ENCODE assay signal across 23 cellular contexts in genomic region chr18:46311491-46311890, GRCh38.
DNase-seq lines count a peak whose midpoint lies in the region; ATAC-seq and TF ChIP-seq lines count a peak whose summit lies in the region.
"Had no signal": no experiment of that assay in that cellular context is flagged by ENCODE, and none has a peak within 500 bp of the region (broad histone marks: within the 10 kb centered on the region; RNA-seq: fewer than 3 reads in every experiment).

No MANE protein-coding gene starts in this region.

- ATAC-seq in stimulated activated memory B cell treated with anti-CD40 and anti-IgM and Interleukin-4, amounts not matched to agents 10 μg/mL and 1 μg/mL and 100 μg/mL, for 72 hours: peak; percentile 10
- no peak for ATAC-seq in GM18873 (IDR thresholded peaks at IDR 0.05; ENCODE audit: low FRiP score, unreplicated experiment)
- ATAC-seq: A549, HCT116 had no signal

- TF ChIP-seq CTCF in HEK293 (tag by site-specific recombination; IDR thresholded peaks at IDR 0.05) (no peak), endodermal cell (conservative IDR thresholded peaks at IDR 0.05) (no peak)

- no peaks in the 10 kb centered on the region for H3K4me1 ChIP-seq in HEK293 (ENCODE audit: control insufficient read depth, insufficient read depth, low read length)
- H3K4me1 ChIP-seq in endodermal cell (ENCODE audit: control insufficient read depth, insufficient read depth, low read length): no peaks in the 10 kb centered on the region
- H3K4me1 ChIP-seq: A549, BE2C had no signal

- CTCF ChIA-PET in HEK293 (lab: Yijun Ruan, JAX): interaction anchor here (0.6 kb wide), 1 partner anchor 28 kb away, joined by 3 read pairs; no protein-coding TSS in a partner anchor

- no peaks in the 10 kb centered on the region for H3K4me1 Mint-ChIP-seq in endodermal cell
- no peaks in the 10 kb centered on the region for H3K4me1 Mint-ChIP-seq in stimulated activated memory B cell treated with anti-CD40 and anti-IgM and Interleukin-4, amounts not matched to agents 10 μg/mL and 1 μg/mL and 100 μg/mL, for 72 hours
- H3K4me1 Mint-ChIP-seq: CD14-positive monocyte had no signal

- H3K27ac ChIP-seq in HEK293 (ENCODE audit: extremely low read depth, low read depth, low read length) (no peak overlapping the region), endodermal cell (ENCODE audit: low read depth, low read length) (no peak overlapping the region)
- H3K27ac ChIP-seq: A549; BLaER1 treated with 17β-estradiol and CSF1 and Interleukin-3, amounts not matched to agents 10 nM and 100 nM; GM23248 had no signal

- 82% methylated on average over 4 of the region's 4 CpGs; no CpG with 5 or more reads in 1 of the 2 experiments for WGBS in endodermal cell (ENCODE audit: insufficient coverage in 1 of 2, insufficient read length in 1 of 2), 2 experiments

- H3K36me3 ChIP-seq in HEK293 (ENCODE audit: control insufficient read depth in 2 of 2, insufficient read depth in 1 of 2, low read length in 2 of 2) (no peaks in the 10 kb centered on the region), endodermal cell (ENCODE audit: control insufficient read depth, insufficient read depth, low read length) (no peaks in the 10 kb centered on the region)
- H3K36me3 ChIP-seq: BE2C; BLaER1 treated with 17β-estradiol and CSF1 and Interleukin-3, amounts not matched to agents 10 nM and 100 nM had no signal

- peak; percentile 24 for DNase-seq in D341Med (ENCODE audit: low spot score)
- peak; percentile 35 for DNase-seq in endodermal cell
- no peak for DNase-seq in iPS-NIHi11 (ENCODE audit: low spot score)
- DNase-seq in NCI-H1092 treated with DMSO at 0.1 percent for 48 hours (lab: John Stamatoyannopoulos, UW): no peak
- DNase-seq: 8988T; ACHN; AML-193; BE2C; CD4-positive, alpha-beta T cell; CD8-positive, alpha-beta memory T cell; DMS53; DMS79 treated with DMSO at 0.1 percent for 48 hours; GF-D8; GM23248; H9; HFFc6 had no signal

- no peak overlapping the region for H3K4me3 ChIP-seq in HEK293 (ENCODE audit: low read depth, low read length)
- H3K4me3 ChIP-seq in endodermal cell (ENCODE audit: low read length): no peak overlapping the region
- H3K4me3 ChIP-seq: A549; BLaER1 treated with 17β-estradiol and CSF1 and Interleukin-3, amounts not matched to agents 10 nM and 100 nM; GM23248 had no signal

- H3K27ac Mint-ChIP-seq in endodermal cell: no peak overlapping the region
- H3K27ac Mint-ChIP-seq in stimulated activated memory B cell treated with anti-CD40 and anti-IgM and Interleukin-4, amounts not matched to agents 10 μg/mL and 1 μg/mL and 100 μg/mL, for 72 hours: no peak overlapping the region
- H3K27ac Mint-ChIP-seq: CD14-positive monocyte; CD4-positive, alpha-beta T cell; HFFc6 had no signal

- H3K9me3 Mint-ChIP-seq in endodermal cell: peaks cover 9% of the 10 kb centered on the region
- H3K9me3 Mint-ChIP-seq in stimulated activated memory B cell treated with anti-CD40 and anti-IgM and Interleukin-4, amounts not matched to agents 10 μg/mL and 1 μg/mL and 100 μg/mL, for 72 hours: peaks cover 4% of the 10 kb centered on the region
- H3K9me3 Mint-ChIP-seq: HFFc6 had no signal

- H3K9ac ChIP-seq in endodermal cell (ENCODE audit: extremely low read depth, low read length, poor library complexity, severe bottlenecking): no peak overlapping the region
- H3K9ac ChIP-seq: BLaER1 treated with 17β-estradiol and CSF1 and Interleukin-3, amounts not matched to agents 10 nM and 100 nM; GM23248 had no signal

- H3K36me3 Mint-ChIP-seq in endodermal cell (ENCODE audit: low read depth): no peaks in the 10 kb centered on the region
- no peaks in the 10 kb centered on the region for H3K36me3 Mint-ChIP-seq in stimulated activated memory B cell treated with anti-CD40 and anti-IgM and Interleukin-4, amounts not matched to agents 10 μg/mL and 1 μg/mL and 100 μg/mL, for 72 hours
- H3K36me3 Mint-ChIP-seq: CD14-positive monocyte had no signal

- no peak overlapping the region for H3K4me3 Mint-ChIP-seq in endodermal cell
- H3K4me3 Mint-ChIP-seq in stimulated activated memory B cell treated with anti-CD40 and anti-IgM and Interleukin-4, amounts not matched to agents 10 μg/mL and 1 μg/mL and 100 μg/mL, for 72 hours: no peak overlapping the region
- H3K4me3 Mint-ChIP-seq: CD14-positive monocyte; CD4-positive, alpha-beta T cell; CD8-positive, alpha-beta memory T cell; H9; HFFc6 had no signal

- H3K27me3 Mint-ChIP-seq in endodermal cell (ENCODE audit: insufficient read depth): peaks cover 3% of the 10 kb centered on the region
- H3K27me3 Mint-ChIP-seq in stimulated activated memory B cell treated with anti-CD40 and anti-IgM and Interleukin-4, amounts not matched to agents 10 μg/mL and 1 μg/mL and 100 μg/mL, for 72 hours: peaks cover 9% of the 10 kb centered on the region
- H3K27me3 Mint-ChIP-seq: CD4-positive, alpha-beta T cell had no signal

- H3K27me3 ChIP-seq in endodermal cell (ENCODE audit: control insufficient read depth, insufficient read depth, low read length, poor library complexity, severe bottlenecking): no peaks in the 10 kb centered on the region
- H3K27me3 ChIP-seq: BE2C; BLaER1 treated with 17β-estradiol and CSF1 and Interleukin-3, amounts not matched to agents 10 nM and 100 nM had no signal

- H3K9me3 ChIP-seq in HEK293 (ENCODE audit: control insufficient read depth, insufficient read depth, low read depth, low read length) (no peaks in the 10 kb centered on the region), endodermal cell (ENCODE audit: control insufficient read depth, low read length) (peaks cover 11% of the 10 kb centered on the region)
- H3K9me3 ChIP-seq: A549, BE2C had no signal

- POLR2A ChIA-PET in HEK293 (lab: Yijun Ruan, JAX): interaction anchor here (1.2 kb wide), 1 partner anchor 17 kb away, joined by 3 read pairs; no protein-coding TSS in a partner anchor

TF ChIP-seq in HEK293, 187 proteins besides CTCF, POLR2A, EP300 and RAD21:
- TF ChIP-seq ZNF76 (tag by site-specific recombination; IDR thresholded peaks at IDR 0.05; ENCODE audit: borderline replicate concordance, low read depth): no peak
- TF ChIP-seq EGR2 (tag by site-specific recombination; IDR thresholded peaks at IDR 0.05; ENCODE audit: low read depth): peak; percentile 56
- TF ChIP-seq ZFHX2 (tag by site-specific recombination; conservative IDR thresholded peaks at IDR 0.05): peak; percentile 21; the same call in 1 of the 2 replicates

Comparison
In these comparisons a context has a peak if more than half of its experiments do, and no peak if none do; other contexts are left out.
1. DNase-seq: peak in D341Med (single experiment) and endodermal cell (single experiment); none in iPS-NIHi11 (single experiment) and NCI-H1092 treated with DMSO at 0.1 percent for 48 hours (single experiment).